Comparison of ENCODE assay signal across 1 cellular context in the genomic region with DNA sequence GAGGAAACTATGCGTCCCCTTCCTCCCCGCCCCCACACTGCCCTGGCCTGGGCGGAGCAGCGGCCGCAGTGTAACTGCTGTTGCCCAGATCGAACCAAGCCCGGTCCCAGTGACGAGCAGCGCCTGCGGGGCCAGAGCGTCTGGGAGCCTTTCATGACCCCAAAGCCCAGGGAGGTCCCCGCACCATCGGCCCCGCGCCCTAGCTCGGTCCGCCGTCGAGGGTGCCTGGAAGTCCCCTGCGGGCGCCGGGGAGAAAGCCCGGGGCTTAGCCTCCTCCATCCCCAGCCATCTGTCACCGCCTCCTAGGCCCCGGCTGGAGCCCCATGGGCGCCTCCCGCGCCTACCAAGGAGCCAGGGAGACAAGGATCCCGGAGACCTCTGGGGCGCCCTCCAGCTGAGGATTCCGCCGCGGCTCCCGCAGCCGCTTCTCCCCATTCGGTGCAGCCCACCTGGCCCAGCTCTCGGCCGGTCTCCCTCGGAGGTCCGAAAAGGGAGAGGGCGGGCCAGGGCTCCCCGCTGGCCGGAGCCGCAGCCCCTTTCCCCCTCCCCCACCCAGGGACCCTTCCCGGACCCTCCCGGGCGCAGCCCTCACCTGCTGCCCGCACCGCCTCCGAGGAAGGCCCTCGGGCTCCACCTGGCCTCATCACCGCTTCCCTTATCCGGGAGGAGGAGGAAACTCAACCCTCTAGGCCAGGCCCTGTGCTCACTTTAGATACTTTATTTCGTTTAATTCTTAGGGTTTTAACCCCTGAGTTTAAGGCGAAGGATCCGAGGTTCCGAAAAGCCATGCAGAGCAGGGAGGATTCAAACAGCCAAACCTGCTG.
TF ChIP-seq lines count a peak whose summit lies in the region.

No MANE protein-coding gene starts in this region.

TF ChIP-seq in IMR-90, 13 proteins besides CTCF, POLR2A, EP300 and RAD21 (continued from another document):
- TF ChIP-seq USF2 (IDR thresholded peaks at IDR 0.05; ENCODE audit: low read depth, low read length) (no peak), SMC3 (IDR thresholded peaks at IDR 0.05; ENCODE audit: low read depth, low read length) (no peak), BHLHE40 (IDR thresholded peaks at IDR 0.05; ENCODE audit: low read depth, low read length) (no peak), RCOR1 (IDR thresholded peaks at IDR 0.05; ENCODE audit: insufficient replicate concordance, low read length) (no peak), CHD1 (IDR thresholded peaks at IDR 0.05; ENCODE audit: low read depth, low read length) (no peak), MAFK (IDR thresholded peaks at IDR 0.05; ENCODE audit: low read depth, low read length) (no peak)
